Comparison of ENCODE assay signal across 8 cellular contexts in the genomic region with DNA sequence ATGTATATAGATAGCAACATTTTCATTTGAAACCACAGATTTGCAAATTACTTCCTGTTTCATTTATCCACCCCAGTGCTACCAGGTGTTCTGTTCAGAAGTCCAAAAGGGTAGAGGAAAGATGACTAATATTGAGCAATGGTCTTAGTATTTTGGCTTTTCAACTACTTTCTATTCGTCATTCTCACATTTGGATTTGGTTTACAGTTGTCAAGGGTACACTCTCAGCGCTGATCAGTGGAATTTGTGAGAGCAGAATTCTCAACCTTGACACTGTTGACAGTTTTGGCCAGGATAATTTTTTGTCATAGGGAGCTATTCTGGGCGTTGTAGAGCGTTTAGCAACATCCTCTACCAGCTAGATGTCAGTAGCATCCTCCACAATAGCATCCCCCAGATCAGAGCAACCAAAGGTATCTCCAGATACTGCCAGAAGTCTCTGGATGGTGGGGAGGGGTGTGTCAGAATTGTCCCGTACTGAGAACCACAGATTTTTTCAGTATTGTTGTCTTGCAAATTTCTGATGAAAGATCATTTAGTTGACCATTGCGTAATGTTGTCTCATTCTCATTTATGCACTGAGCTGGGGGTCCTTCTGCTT. TPM values are rescaled to one million over a fixed set of nuclear protein-coding genes. Genes with fewer than 3 reads are reported as not detected.
DNase-seq lines count a peak whose midpoint lies in the region; ATAC-seq lines count a peak whose summit lies in the region.

No MANE protein-coding gene starts in this region.

- peak in 1 of 5 donors; percentile 24 for DNase-seq in CD8-positive, alpha-beta memory T cell
- DNase-seq in effector CD4-positive, alpha-beta T cell: no peak
- DNase-seq in SKM-1 treated with dmso at 0.1 percent for 144 hours (lab: John Stamatoyannopoulos, UW; ENCODE audit: unreplicated experiment) (no peak), NCI-H1417 (lab: John Stamatoyannopoulos, UW) (no peak)

- H3K36me3 Mint-ChIP-seq in CD8-positive, alpha-beta memory T cell: peaks cover 0 to 55% (median 17%) of the 10 kb centered on the region in 3 donors
- H3K36me3 Mint-ChIP-seq in activated naive CD8-positive, alpha-beta T cell: peaks cover 8% of the 10 kb centered on the region

- H3K4me3 Mint-ChIP-seq in CD8-positive, alpha-beta memory T cell: peak overlapping the region; percentile 13 to 68 (median 52)
- H3K4me3 Mint-ChIP-seq in activated naive CD8-positive, alpha-beta T cell: peak overlapping the region; percentile 87

- H3K36me3 ChIP-seq in CD8-positive, alpha-beta memory T cell (ENCODE audit: insufficient read depth, low read length): no peaks in the 10 kb centered on the region
- peaks cover 0 to 15% (median 4%) of the 10 kb centered on the region in 5 donors for H3K36me3 ChIP-seq in subcutaneous abdominal adipose tissue (ENCODE audit: control insufficient read depth in 5 of 5, insufficient read depth in 5 of 5, low read length in 5 of 5)

- peak overlapping the region; percentile 46 to 90 (median 84) for H3K27ac Mint-ChIP-seq in CD8-positive, alpha-beta memory T cell
- peak overlapping the region; percentile 90 for H3K27ac Mint-ChIP-seq in activated naive CD8-positive, alpha-beta T cell

- ATAC-seq in GM19463 (IDR thresholded peaks at IDR 0.05; ENCODE audit: unreplicated experiment) (peak; percentile 74), HG03460 (IDR thresholded peaks at IDR 0.05; ENCODE audit: unreplicated experiment) (peak; percentile 66)

- H3K4me1 Mint-ChIP-seq in CD8-positive, alpha-beta memory T cell: peaks cover 46 to 71% (median 67%) of the 10 kb centered on the region in 3 donors
- peaks cover 58% of the 10 kb centered on the region for H3K4me1 Mint-ChIP-seq in activated naive CD8-positive, alpha-beta T cell (ENCODE audit: low read depth)

- no peak overlapping the region for H3K27ac ChIP-seq in CD8-positive, alpha-beta memory T cell (ENCODE audit: low read depth, low read length)
- peak overlapping the region; percentile 80 for H3K27ac ChIP-seq in subcutaneous abdominal adipose tissue (ENCODE audit: low read depth, low read length)

- H3K9me3 Mint-ChIP-seq in CD8-positive, alpha-beta memory T cell: no peaks in the 10 kb centered on the region
- no peaks in the 10 kb centered on the region for H3K9me3 Mint-ChIP-seq in activated naive CD8-positive, alpha-beta T cell (ENCODE audit: low read depth)

- CTCF ChIA-PET in CD8-positive, alpha-beta memory T cell (lab: Charles Lee): interaction anchor here (1.4 to 2.0 kb wide), 3 partner anchors 33 to 313 kb away, joined by 3 to 10 read pairs (median 5); a partner anchor contains a TSS

- POLR2A ChIA-PET in CD8-positive, alpha-beta memory T cell (lab: Charles Lee): interaction anchor here (1.4 kb wide), 1 partner anchor 33 kb away, joined by 6 read pairs; a partner anchor contains a TSS

- H3K27me3 Mint-ChIP-seq in CD8-positive, alpha-beta memory T cell: peaks cover 0 to 3% of the 10 kb centered on the region in 2 donors
- no peaks in the 10 kb centered on the region for H3K27me3 Mint-ChIP-seq in activated naive CD8-positive, alpha-beta T cell

- H3K9me3 ChIP-seq in CD8-positive, alpha-beta memory T cell (ENCODE audit: low read length): no peaks in the 10 kb centered on the region
- H3K9me3 ChIP-seq in subcutaneous abdominal adipose tissue (ENCODE audit: control insufficient read depth in 5 of 5, low read length in 5 of 5): no peaks in the 10 kb centered on the region

- H3K4me3 ChIP-seq in CD8-positive, alpha-beta memory T cell (ENCODE audit: low read length): no peak overlapping the region
- H3K4me3 ChIP-seq in subcutaneous abdominal adipose tissue (ENCODE audit: low read depth in 1 of 5, low read length in 5 of 5): no peak overlapping the region

- no peaks in the 10 kb centered on the region for H3K27me3 ChIP-seq in CD8-positive, alpha-beta memory T cell (ENCODE audit: insufficient read depth, low read length, poor library complexity, severe bottlenecking)
- H3K27me3 ChIP-seq in subcutaneous abdominal adipose tissue (ENCODE audit: control insufficient read depth in 5 of 5, insufficient read depth in 4 of 5, low read length in 5 of 5): no peaks in the 10 kb centered on the region

- H3K4me1 ChIP-seq in CD8-positive, alpha-beta memory T cell (ENCODE audit: insufficient read depth, low read length): peaks cover 27% of the 10 kb centered on the region
- peaks cover 2 to 54% (median 38%) of the 10 kb centered on the region in 5 donors for H3K4me1 ChIP-seq in subcutaneous abdominal adipose tissue (ENCODE audit: control insufficient read depth in 5 of 5, insufficient read depth in 5 of 5, low read length in 5 of 5)

- H3K9ac ChIP-seq in subcutaneous abdominal adipose tissue (ENCODE audit: low read length in 5 of 5): peak overlapping the region in 1 of 5 donors; percentile 27

RNA-seq across cellular contexts. Expression of a gene that starts 4.2 kb away (rescaled TPM):
- total RNA-seq in CD8-positive, alpha-beta memory T cell: 10 to 100 TPM; 64.3 to 64.6 TPM
- polyA plus RNA-seq in CD8-positive, alpha-beta memory T cell: 97.9 TPM

RNA-seq across cellular contexts. Expression of a gene that starts 33.4 kb away (rescaled TPM):
- total RNA-seq in CD8-positive, alpha-beta memory T cell: 100 to 1,000 TPM; 134 to 136 TPM
- polyA plus RNA-seq in CD8-positive, alpha-beta memory T cell: 101 TPM
